7 cellular contexts compared by ENCODE assay signal in the genomic region with DNA sequence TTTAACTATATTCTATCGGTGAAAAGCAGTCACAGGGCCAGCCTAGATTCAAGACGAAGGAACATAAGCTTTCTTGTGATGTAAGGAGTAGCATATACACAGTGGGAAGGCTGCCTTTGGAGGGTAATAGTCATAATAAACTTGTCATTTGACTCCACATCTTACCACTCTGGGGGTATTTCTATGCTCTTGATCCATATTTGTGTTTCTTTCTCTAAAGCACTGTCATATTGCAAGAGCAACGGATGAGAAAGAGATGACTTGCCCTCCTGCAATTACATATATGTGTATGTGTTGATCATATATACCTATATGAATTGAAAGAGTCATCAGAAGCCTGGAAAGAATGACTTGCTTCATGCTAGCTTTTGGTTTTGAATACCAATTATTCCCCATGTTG.
"Had no signal": no experiment of that assay in that cellular context is flagged by ENCODE, and none has a peak within 500 bp of the region (broad histone marks: within the 10 kb centered on the region; RNA-seq: fewer than 3 reads in every experiment).

No MANE protein-coding gene starts in this region.

- H3K27ac Mint-ChIP-seq: GM23338, HFFc6, IgD-negative memory B cell had no signal

- ATAC-seq: GM23338, HCT116, HepG2 had no signal

- H3K9me3 Mint-ChIP-seq: GM23338, HFFc6 had no signal

- DNase-seq: H7, HFFc6 had no signal

- H3K27me3 Mint-ChIP-seq: IgD-negative memory B cell had no signal

- H3K4me3 Mint-ChIP-seq: GM23338, HFFc6, IgD-negative memory B cell had no signal

- FAIRE-seq: H1, HepG2 had no signal

- H3K4me1 Mint-ChIP-seq: GM23338, IgD-negative memory B cell had no signal
